29 cellular contexts compared by ENCODE assay signal in the genomic region with DNA sequence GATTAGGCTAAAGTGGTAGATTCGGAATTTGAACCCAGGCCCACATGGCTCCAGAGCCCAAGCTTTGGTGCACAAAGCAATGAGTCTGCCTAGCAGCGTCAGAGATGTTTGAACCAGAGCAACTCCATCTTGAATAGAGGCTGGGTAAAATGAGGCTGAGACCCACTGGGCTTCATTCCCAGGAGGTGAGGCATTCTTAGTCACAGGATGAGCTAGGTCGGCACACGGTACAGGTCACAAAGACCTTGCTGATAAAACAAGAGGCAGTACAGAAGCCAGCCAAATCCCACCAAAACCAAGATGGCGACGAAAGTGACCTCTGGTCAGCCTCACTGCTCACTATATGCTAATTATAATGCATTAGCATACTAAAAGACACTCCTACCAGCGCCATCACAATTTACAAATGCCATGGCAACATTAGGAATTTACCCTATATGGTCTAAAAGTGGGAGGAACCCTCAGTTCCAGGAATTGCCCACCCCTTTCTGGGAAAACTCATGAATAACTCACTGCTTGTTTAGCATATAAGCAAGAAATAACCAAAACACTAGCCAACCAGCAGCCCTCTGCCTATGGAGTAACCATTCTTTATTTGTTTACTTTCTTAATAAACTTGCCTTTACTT. TPM values are rescaled to one million over a fixed set of nuclear protein-coding genes. Genes with fewer than 3 reads are reported as not detected.
DNase-seq lines count a peak whose midpoint lies in the region; ATAC-seq and TF ChIP-seq lines count a peak whose summit lies in the region.
"Had no signal": no experiment of that assay in that cellular context is flagged by ENCODE, and none has a peak within 500 bp of the region (broad histone marks: within the 10 kb centered on the region; RNA-seq: fewer than 3 reads in every experiment).

No MANE protein-coding gene starts in this region.

- H3K23me2 ChIP-seq in H9 (ENCODE audit: insufficient read length, low read depth, low read length, poor library complexity, severe bottlenecking), result no peaks in the 10 kb centered on the region

- H3K27ac Mint-ChIP-seq in H9, result no peak overlapping the region
- H3K27ac Mint-ChIP-seq: activated naive CD8-positive, alpha-beta T cell treated with anti-CD3 and anti-CD28 coated beads for 36 hours; progenitor cell of endocrine pancreas; type B pancreatic cell had no signal

- H3K79me1 ChIP-seq in H9 (ENCODE audit: insufficient read depth, low read depth, low read length, poor library complexity, severe bottlenecking), result no peaks in the 10 kb centered on the region
- no peaks in the 10 kb centered on the region for H3K79me1 ChIP-seq in mesenchymal stem cell (replicated peaks; ENCODE audit: low read length, poor library complexity, severe bottlenecking)

- DNase-seq in H9 (no peak), RWPE2 (ENCODE audit: low spot score) (no peak), epithelial cell of esophagus (ENCODE audit: low read depth) (peak; percentile 68), mesenchymal stem cell (peak; percentile 63)
- DNase-seq: activated CD4-positive, alpha-beta T cell treated with anti-CD3 and anti-CD28 coated beads for 1 hour; activated CD8-positive, alpha-beta memory T cell treated with anti-CD3 and anti-CD28 coated beads for 24 hours; activated effector memory CD4-positive, alpha-beta T cell treated with Interleukin-2 at 50 U/mL for 16 hours; activated naive CD8-positive, alpha-beta T cell treated with anti-CD3 and anti-CD28 coated beads for 36 hours; aorta; KBM-7; left colon; MM.1S; NCI-H1417; NCI-H2029 treated with DMSO at 0.1 percent for 48 hours; NCI-H748 treated with DMSO at 0.1 percent for 48 hours; right lobe of liver; stimulated activated CD4-positive, alpha-beta T cell treated with anti-CD3 and anti-CD28 coated beads, Interleukin-12 subunit alpha, Interleukin-12 subunit beta, amount 100 ng/mL, for 4 hours; stimulated activated CD4-positive, alpha-beta T cell treated with anti-CD3 and anti-CD28 coated beads, Interleukin-4, amount 100 ng/mL, for 1 hour; substantia nigra had no signal

- peaks cover 1% of the 10 kb centered on the region; the same call in 1 of the 2 replicates for H3K27me3 Mint-ChIP-seq in H9 (ENCODE audit: low read depth)
- H3K27me3 Mint-ChIP-seq: activated naive CD8-positive, alpha-beta T cell treated with anti-CD3 and anti-CD28 coated beads for 36 hours; progenitor cell of endocrine pancreas; type B pancreatic cell had no signal

- TF ChIP-seq CTCF in H9 (conservative IDR thresholded peaks at IDR 0.05) (no peak), RWPE2 (IDR thresholded peaks at IDR 0.05; ENCODE audit: poor library complexity, severe bottlenecking) (no peak), epithelial cell of esophagus (IDR thresholded peaks at IDR 0.05; ENCODE audit: insufficient read depth, low read depth, low read length, missing control alignments) (no peak)

- H3K14ac ChIP-seq in H9 (ENCODE audit: insufficient read depth, low read length), result no peak overlapping the region; the same call in 1 of the 2 replicates
- no peak overlapping the region for H3K14ac ChIP-seq in mesenchymal stem cell (ENCODE audit: low read length in 2 of 2)

- H2BK15ac ChIP-seq in H9 (ENCODE audit: low read depth, low read length), result no peak overlapping the region
- no peak overlapping the region for H2BK15ac ChIP-seq in mesenchymal stem cell (ENCODE audit: low read depth, poor library complexity, severe bottlenecking)

- no peaks in the 10 kb centered on the region for H4K20me1 ChIP-seq in H9 (ENCODE audit: control insufficient read depth, insufficient read depth, insufficient read length)

- no peak overlapping the region for H3K4me3 ChIP-seq in RWPE2 (ENCODE audit: severe bottlenecking)
- no peak overlapping the region for H3K4me3 ChIP-seq in epithelial cell of esophagus (ENCODE audit: low read length)
- H3K4me3 ChIP-seq in mesenchymal stem cell (ENCODE audit: insufficient read depth in 1 of 2, low read depth in 1 of 2, low read length in 2 of 2), result no peak overlapping the region
- H3K4me3 ChIP-seq: BLaER1 treated with 17β-estradiol and CSF1 and Interleukin-3, amounts not matched to agents 10 nM and 100 nM; GM12878; right lobe of liver had no signal

- no peak overlapping the region for H3K4ac ChIP-seq in H9 (ENCODE audit: low read depth, low read length)
- H3K4ac ChIP-seq in mesenchymal stem cell (ENCODE audit: low read depth in 1 of 2, low read length in 2 of 2), result no peak overlapping the region

- peak overlapping the region; percentile 78 for H4K8ac ChIP-seq in H9 (replicated peaks; ENCODE audit: insufficient read length, low read depth, low read length)
- no peak overlapping the region for H4K8ac ChIP-seq in mesenchymal stem cell (ENCODE audit: low read length)

- H3K4me2 ChIP-seq in H9 (ENCODE audit: insufficient read depth, insufficient read length, low read length), result no peak overlapping the region
- H3K4me2 ChIP-seq in mesenchymal stem cell (ENCODE audit: low read length, poor library complexity, severe bottlenecking), result no peak overlapping the region
- H3K4me2 ChIP-seq: BLaER1 treated with 17β-estradiol and CSF1 and Interleukin-3, amounts not matched to agents 10 nM and 100 nM had no signal

- H3K36me3 Mint-ChIP-seq in H9 (ENCODE audit: insufficient read depth in 1 of 3, low read depth in 3 of 3), result no peaks in the 10 kb centered on the region
- H3K36me3 Mint-ChIP-seq: activated naive CD8-positive, alpha-beta T cell treated with anti-CD3 and anti-CD28 coated beads for 36 hours; type B pancreatic cell had no signal

- H3K56ac ChIP-seq in H9 (ENCODE audit: insufficient read length, low read depth, low read length), result no peak overlapping the region

- H3K4me3 Mint-ChIP-seq in H9, result no peak overlapping the region
- H3K4me3 Mint-ChIP-seq: activated naive CD8-positive, alpha-beta T cell treated with anti-CD3 and anti-CD28 coated beads for 36 hours; central memory CD8-positive, alpha-beta T cell; type B pancreatic cell had no signal

- peak overlapping the region; percentile 69 for H2BK12ac ChIP-seq in H9 (ENCODE audit: insufficient read length, low read depth, low read length)
- no peak overlapping the region for H2BK12ac ChIP-seq in mesenchymal stem cell (ENCODE audit: low read length in 2 of 2)

- H3K79me2 ChIP-seq in H9 (ENCODE audit: insufficient read depth, low read length), result no peaks in the 10 kb centered on the region

- H2AK5ac ChIP-seq in H9 (ENCODE audit: insufficient read length, low read length), result peak overlapping the region; percentile 42
- no peak overlapping the region for H2AK5ac ChIP-seq in mesenchymal stem cell (ENCODE audit: low read length, severe bottlenecking)

- peaks cover 14 to 15% of the 10 kb centered on the region in 2 experiments for H3K4me1 Mint-ChIP-seq in H9
- H3K4me1 Mint-ChIP-seq: activated naive CD8-positive, alpha-beta T cell treated with anti-CD3 and anti-CD28 coated beads for 36 hours; central memory CD8-positive, alpha-beta T cell had no signal

- H3K9ac ChIP-seq in H9 (ENCODE audit: extremely low read depth, insufficient read length, low read length), result no peak overlapping the region
- no peak overlapping the region for H3K9ac ChIP-seq in mesenchymal stem cell (ENCODE audit: low read length)
- H3K9ac ChIP-seq: BLaER1 treated with 17β-estradiol and CSF1 and Interleukin-3, amounts not matched to agents 10 nM and 100 nM had no signal

- H3K27me3 ChIP-seq in H9 (ENCODE audit: insufficient read depth, low read length) (no peaks in the 10 kb centered on the region), RWPE2 (ENCODE audit: insufficient read depth, poor library complexity, severe bottlenecking) (no peaks in the 10 kb centered on the region), mesenchymal stem cell (ENCODE audit: control insufficient read depth in 1 of 2, insufficient read depth in 1 of 2, low read length in 2 of 2) (peaks cover 3 to 35% of the 10 kb centered on the region in 2 experiments)
- H3K27me3 ChIP-seq: BLaER1 treated with 17β-estradiol and CSF1 and Interleukin-3, amounts not matched to agents 10 nM and 100 nM; right lobe of liver had no signal

- H3K36me3 ChIP-seq in RWPE2 (ENCODE audit: low read depth), result no peaks in the 10 kb centered on the region
- H3K36me3 ChIP-seq in mesenchymal stem cell (ENCODE audit: control insufficient read depth in 1 of 2, insufficient read depth in 2 of 2, low read depth in 1 of 2, low read length in 2 of 2), result no peaks in the 10 kb centered on the region
- H3K36me3 ChIP-seq: BLaER1 treated with 17β-estradiol and CSF1 and Interleukin-3, amounts not matched to agents 10 nM and 100 nM; right lobe of liver had no signal

- H3K23ac ChIP-seq in H9 (ENCODE audit: insufficient read length, low read depth, low read length) (no peak overlapping the region), mesenchymal stem cell (ENCODE audit: low read length in 2 of 2) (no peak overlapping the region)

- H2BK120ac ChIP-seq in H9 (ENCODE audit: low read depth, low read length, poor library complexity, severe bottlenecking) (no peak overlapping the region), mesenchymal stem cell (ENCODE audit: low read depth, low read length) (no peak overlapping the region)

- no peaks in the 10 kb centered on the region; the same call in 1 of the 2 replicates for H3K4me1 ChIP-seq in H9 (ENCODE audit: insufficient read depth, low read length)
- no peaks in the 10 kb centered on the region for H3K4me1 ChIP-seq in RWPE2 (ENCODE audit: insufficient read depth, poor library complexity, severe bottlenecking)
- H3K4me1 ChIP-seq in mesenchymal stem cell (ENCODE audit: control insufficient read depth, insufficient read depth, low read depth, low read length), result peaks cover 4% of the 10 kb centered on the region
- H3K4me1 ChIP-seq: right lobe of liver had no signal

- H4K5ac ChIP-seq in H9 (ENCODE audit: insufficient read length, low read depth, low read length), result peak overlapping the region; percentile 36

- H3K9me3 ChIP-seq in H9 (ENCODE audit: control insufficient read depth, low read depth, low read length), result no peaks in the 10 kb centered on the region
- H3K9me3 ChIP-seq in RWPE2 (ENCODE audit: severe bottlenecking), result no peaks in the 10 kb centered on the region
- no peaks in the 10 kb centered on the region for H3K9me3 ChIP-seq in mesenchymal stem cell (ENCODE audit: control insufficient read depth, low read length)
- H3K9me3 ChIP-seq: BLaER1 treated with 17β-estradiol and CSF1 and Interleukin-3, amounts not matched to agents 10 nM and 100 nM; right lobe of liver had no signal

- no CpG with 5 or more reads among the region's 7 CpGs for WGBS in H9 (ENCODE audit: extremely low coverage, insufficient read length, low lambda C conversion rate)
- WGBS in mesenchymal stem cell, result 73% methylated on average over 7 of the region's 7 CpGs

- H2AFZ ChIP-seq in H9 (ENCODE audit: low read length) (no peak overlapping the region), mesenchymal stem cell (ENCODE audit: low read depth, low read length) (no peak overlapping the region)

- ATAC-seq in RWPE2 (ENCODE audit: low read depth) (0 out of 3 replicates have a peak, but pooled peaks have one; percentile 35), HG02973 (IDR thresholded peaks at IDR 0.05; ENCODE audit: unreplicated experiment) (no peak), HG02642 (IDR thresholded peaks at IDR 0.05; ENCODE audit: poor library complexity, unreplicated experiment) (no peak), GM18870 (IDR thresholded peaks at IDR 0.05; ENCODE audit: unreplicated experiment) (no peak)
- ATAC-seq: GM12878, left colon, right lobe of liver had no signal

- peak overlapping the region; percentile 79 for H3K18ac ChIP-seq in H9 (ENCODE audit: insufficient read length, low read depth, low read length)
- H3K18ac ChIP-seq in mesenchymal stem cell (ENCODE audit: low read depth in 1 of 2, low read length in 2 of 2), result no peak overlapping the region

- peak overlapping the region; percentile 79 for H3T11ph ChIP-seq in H9 (ENCODE audit: low read length)

- H3K9me3 Mint-ChIP-seq in H9, result no peaks in the 10 kb centered on the region
- H3K9me3 Mint-ChIP-seq: activated naive CD8-positive, alpha-beta T cell treated with anti-CD3 and anti-CD28 coated beads for 36 hours; central memory CD8-positive, alpha-beta T cell; type B pancreatic cell had no signal

- no peak overlapping the region for H2BK5ac ChIP-seq in H9 (ENCODE audit: insufficient read length, low read length)
- H2BK5ac ChIP-seq in mesenchymal stem cell (ENCODE audit: low read depth, low read length, poor library complexity, severe bottlenecking), result no peak overlapping the region

- H3K27ac ChIP-seq in H9 (ENCODE audit: insufficient read length, low read depth, low read length) (no peak overlapping the region), RWPE2 (ENCODE audit: poor library complexity, severe bottlenecking) (no peak overlapping the region), mesenchymal stem cell (ENCODE audit: low read length, poor library complexity, severe bottlenecking) (no peak overlapping the region)
- H3K27ac ChIP-seq: BLaER1 treated with 17β-estradiol and CSF1 and Interleukin-3, amounts not matched to agents 10 nM and 100 nM; epithelial cell of prostate; right lobe of liver had no signal

- H2BK20ac ChIP-seq in H9 (ENCODE audit: low read depth, low read length, poor library complexity, severe bottlenecking), result no peak overlapping the region

- H4K91ac ChIP-seq in H9 (ENCODE audit: insufficient read length, low read depth, low read length) (no peak overlapping the region), mesenchymal stem cell (ENCODE audit: low read length) (no peak overlapping the region)

RNA-seq across cellular contexts. Expression of a gene that starts 40.3 kb away (rescaled TPM):
- total RNA-seq in H9 (2021), result 4.3 and 4.5 TPM in 2 replicates
- 2.0 TPM for polyA plus RNA-seq in mesenchymal stem cell (2013, experiment 1 of 2)
- 2.1 TPM for polyA plus RNA-seq in mesenchymal stem cell (2013, experiment 2 of 2)
- polyA plus RNA-seq: GM12878 had no signal

RNA-seq across cellular contexts. Expression of a gene that starts 59.1 kb away (rescaled TPM):
- 7.0 and 8.8 TPM in 2 replicates for total RNA-seq in H9 (2021)
- 0.06 TPM for polyA plus RNA-seq in mesenchymal stem cell (2013, experiment 1 of 2)
- under 0.01 TPM for polyA plus RNA-seq in mesenchymal stem cell (2013, experiment 2 of 2)
- total RNA-seq: activated naive CD8-positive, alpha-beta T cell treated with anti-CD3 and anti-CD28 coated beads for 36 hours; GM12878; T-helper 1 cell treated with Interleukin-12 subunit alpha and Interleukin-12 subunit beta and Interleukin-4 antibody, amounts not matched to agents 30 ng/mL and 1 ng/mL, for 36 hours had no signal
- polyA plus RNA-seq: GM12878 had no signal

Comparison
In these comparisons a context has a peak if more than half of its experiments do, and no peak if none do; other contexts are left out.
1. DNase-seq: peak in epithelial cell of esophagus (single experiment) and mesenchymal stem cell (single experiment); none in H9 (single experiment) and RWPE2 (single experiment).